Comparison of ENCODE assay signal across 8 cellular contexts in genomic region chr15:90869140-90869541, GRCh38. TPM values are rescaled to one million over a fixed set of nuclear protein-coding genes. Genes with fewer than 3 reads are reported as not detected.
DNase-seq lines count a peak whose midpoint lies in the region; ATAC-seq and TF ChIP-seq lines count a peak whose summit lies in the region.

No MANE protein-coding gene starts in this region.

- H4K20me1 ChIP-seq in Loucy (ENCODE audit: insufficient read depth, low read length, poor library complexity, severe bottlenecking): peaks cover 10% of the 10 kb centered on the region

- no peak overlapping the region for H2BK12ac ChIP-seq in neuronal stem cell (ENCODE audit: low read length)

- no peak for TF ChIP-seq CTCF in CD14-positive monocyte (IDR thresholded peaks at IDR 0.05)
- TF ChIP-seq CTCF in Loucy (conservative IDR thresholded peaks at IDR 0.05; ENCODE audit: low read length): no peak
- no peak for TF ChIP-seq CTCF in colonic mucosa (IDR thresholded peaks at IDR 0.05)

- H3K9me3 ChIP-seq in Loucy (ENCODE audit: insufficient read depth, low read depth, low read length) (no peaks in the 10 kb centered on the region), colonic mucosa (no peaks in the 10 kb centered on the region), neuronal stem cell (replicated peaks in 1 of 2; ENCODE audit: control insufficient read depth in 2 of 2, insufficient read depth in 1 of 2, low read depth in 1 of 2, low read length in 2 of 2) (no peaks in the 10 kb centered on the region)

- H3K27ac Mint-ChIP-seq in CD14-positive monocyte: peak overlapping the region; percentile 91 to 96 (median 92)

- no peak overlapping the region for H2BK15ac ChIP-seq in neuronal stem cell (ENCODE audit: low read length)

- no peak for DNase-seq in CD14-positive monocyte (ENCODE audit: low spot score)
- DNase-seq in colonic mucosa: no peak
- DNase-seq in neuronal stem cell (ENCODE audit: low spot score): no peak
- no peak for DNase-seq in NCI-H187 (lab: John Stamatoyannopoulos, UW)
- DNase-seq in NCI-H1930 (lab: John Stamatoyannopoulos, UW): no peak

- H3F3A ChIP-seq in Loucy (ENCODE audit: low read depth): peaks cover 14% of the 10 kb centered on the region; the same call in 1 of the 2 replicates

- no peaks in the 10 kb centered on the region for H3K79me1 ChIP-seq in neuronal stem cell (ENCODE audit: low read depth, low read length)

- H3K4me3 Mint-ChIP-seq in CD14-positive monocyte: peak overlapping the region; percentile 87 to 93

- peak overlapping the region; percentile 88 for H3K27ac ChIP-seq in colonic mucosa
- no peak overlapping the region for H3K27ac ChIP-seq in neuronal stem cell (replicated peaks; ENCODE audit: low read length)

- H3K79me2 ChIP-seq in Loucy (ENCODE audit: insufficient read depth, low read length): peaks cover 39% of the 10 kb centered on the region

- H3K23ac ChIP-seq in neuronal stem cell (ENCODE audit: low read depth, low read length, poor library complexity): no peak overlapping the region

- H3K4me3 ChIP-seq in Loucy (ENCODE audit: low read length, poor library complexity, severe bottlenecking) (peak overlapping the region; percentile 80), colonic mucosa (no peak overlapping the region), neuronal stem cell (ENCODE audit: low read length in 2 of 2) (no peak overlapping the region)

- no peak overlapping the region for H3K4ac ChIP-seq in neuronal stem cell (ENCODE audit: low read length)

- no peaks in the 10 kb centered on the region for H3K9me3 Mint-ChIP-seq in CD14-positive monocyte

- H2BK5ac ChIP-seq in neuronal stem cell (ENCODE audit: low read length): no peak overlapping the region

- H3K4me1 ChIP-seq in Loucy (ENCODE audit: insufficient read depth, low read length, poor library complexity, severe bottlenecking): peaks cover 48% of the 10 kb centered on the region
- H3K4me1 ChIP-seq in colonic mucosa: peaks cover 38% of the 10 kb centered on the region
- H3K4me1 ChIP-seq in neuronal stem cell (ENCODE audit: control insufficient read depth in 2 of 2, insufficient read depth in 1 of 2, low read depth in 1 of 2, low read length in 2 of 2): peaks cover 32 to 36% of the 10 kb centered on the region in 2 donors

- 0 out of 2 replicates have a peak overlapping the region, but pooled peaks have one; percentile 1 for H2AFZ ChIP-seq in Loucy (ENCODE audit: low read length)
- peak overlapping the region; percentile 50 for H2AFZ ChIP-seq in neuronal stem cell (ENCODE audit: low read length)

- H3K4me2 ChIP-seq in Loucy (ENCODE audit: low read depth, low read length, poor library complexity, severe bottlenecking): peak overlapping the region; percentile 80
- no peak overlapping the region for H3K4me2 ChIP-seq in neuronal stem cell (ENCODE audit: insufficient read depth, low read length, poor library complexity, severe bottlenecking)

- no peak overlapping the region for H2AK5ac ChIP-seq in neuronal stem cell (ENCODE audit: low read depth, low read length)

- H3K9ac ChIP-seq in Loucy (ENCODE audit: low read depth, low read length, poor library complexity, severe bottlenecking) (peak overlapping the region; percentile 78), colonic mucosa (ENCODE audit: low read depth in 2 of 2, low read length in 2 of 2) (peak overlapping the region in 1 of 2 donors; percentile 85), neuronal stem cell (ENCODE audit: low read depth, low read length, poor library complexity) (no peak overlapping the region)

- H2BK120ac ChIP-seq in neuronal stem cell (ENCODE audit: low read depth, low read length): no peak overlapping the region

- ATAC-seq in HG03045 (IDR thresholded peaks at IDR 0.05; ENCODE audit: unreplicated experiment) (no peak), GM19452 (IDR thresholded peaks at IDR 0.05; ENCODE audit: unreplicated experiment) (no peak)

- H3K36me3 Mint-ChIP-seq in CD14-positive monocyte: peaks cover 5 to 11% of the 10 kb centered on the region in 2 donors

- peaks cover 70% of the 10 kb centered on the region for H3K4me1 Mint-ChIP-seq in CD14-positive monocyte

- no peak overlapping the region for H4K8ac ChIP-seq in neuronal stem cell (ENCODE audit: low read depth, low read length)

- H3K14ac ChIP-seq in neuronal stem cell (ENCODE audit: low read length): no peak overlapping the region

- H3K18ac ChIP-seq in neuronal stem cell (ENCODE audit: low read length): no peak overlapping the region

- no peaks in the 10 kb centered on the region for H3K9me2 ChIP-seq in Loucy (replicated peaks; ENCODE audit: low read depth, low read length)

- H3K27me3 Mint-ChIP-seq in CD14-positive monocyte (ENCODE audit: low read depth in 3 of 3): peaks cover 0 to 2% (median 0%) of the 10 kb centered on the region in 3 donors

- no peak overlapping the region for H4K91ac ChIP-seq in neuronal stem cell (ENCODE audit: low read depth, low read length, poor library complexity)

- intact Hi-C loops in CD14-positive monocyte (cut with micrococcal nuclease) (loop anchor here in 1 of 2 donors (2.0 to 10.0 kb wide), 2 partner anchors 16 to 304 kb away; partner anchors contain the start of gene FES), colonic mucosa (cut with DNase I) (no loop called here)

- no peaks in the 10 kb centered on the region for H3K36me3 ChIP-seq in Loucy (ENCODE audit: insufficient read depth, low read length)
- H3K36me3 ChIP-seq in colonic mucosa: no peaks in the 10 kb centered on the region
- no peaks in the 10 kb centered on the region for H3K36me3 ChIP-seq in neuronal stem cell (replicated peaks in 1 of 2; ENCODE audit: control insufficient read depth in 2 of 2, insufficient read depth in 2 of 2, low read length in 2 of 2)

- H3K27me3 ChIP-seq in Loucy (ENCODE audit: insufficient read depth, low read length, poor library complexity, severe bottlenecking) (no peaks in the 10 kb centered on the region), colonic mucosa (no peaks in the 10 kb centered on the region), neuronal stem cell (ENCODE audit: control insufficient read depth in 3 of 3, insufficient read depth in 3 of 3, low read depth in 1 of 3, low read length in 3 of 3) (no peaks in the 10 kb centered on the region)

RNA-seq across cellular contexts. Expression of gene FURIN, which starts 0.8 kb away (rescaled TPM):
- 10 to 100 TPM in 1 of 2 donors, 1 to 10 TPM in 1; 6.5 to 14.3 TPM for polyA plus RNA-seq in CD14-positive monocyte
- total RNA-seq in colonic mucosa: 10 to 100 TPM; 72.3 to 82.5 TPM
- polyA plus RNA-seq in neuronal stem cell (2013, experiment 1 of 2): 19.3 TPM
- polyA plus RNA-seq in neuronal stem cell (2013, experiment 2 of 2): 19.0 TPM

RNA-seq across cellular contexts. Expression of gene FES, which starts 15.2 kb away (rescaled TPM):
- polyA plus RNA-seq in CD14-positive monocyte: 100 to 1,000 TPM; 140 to 157 TPM
- 1 to 10 TPM; 6.5 to 8.8 TPM for total RNA-seq in colonic mucosa
- polyA plus RNA-seq in neuronal stem cell (2013, experiment 1 of 2): 2.6 TPM
- polyA plus RNA-seq in neuronal stem cell (2013, experiment 2 of 2): 2.3 TPM

RNA-seq across cellular contexts. Expression of gene MAN2A2, which starts 34.0 kb away (rescaled TPM):
- 1 to 10 TPM; 6.6 to 7.3 TPM for polyA plus RNA-seq in CD14-positive monocyte
- total RNA-seq in colonic mucosa: 10 to 100 TPM; 34.2 to 66.4 TPM
- polyA plus RNA-seq in neuronal stem cell (2013, experiment 1 of 2): 41.6 TPM
- 37.8 TPM for polyA plus RNA-seq in neuronal stem cell (2013, experiment 2 of 2)
